In the genomic region with DNA sequence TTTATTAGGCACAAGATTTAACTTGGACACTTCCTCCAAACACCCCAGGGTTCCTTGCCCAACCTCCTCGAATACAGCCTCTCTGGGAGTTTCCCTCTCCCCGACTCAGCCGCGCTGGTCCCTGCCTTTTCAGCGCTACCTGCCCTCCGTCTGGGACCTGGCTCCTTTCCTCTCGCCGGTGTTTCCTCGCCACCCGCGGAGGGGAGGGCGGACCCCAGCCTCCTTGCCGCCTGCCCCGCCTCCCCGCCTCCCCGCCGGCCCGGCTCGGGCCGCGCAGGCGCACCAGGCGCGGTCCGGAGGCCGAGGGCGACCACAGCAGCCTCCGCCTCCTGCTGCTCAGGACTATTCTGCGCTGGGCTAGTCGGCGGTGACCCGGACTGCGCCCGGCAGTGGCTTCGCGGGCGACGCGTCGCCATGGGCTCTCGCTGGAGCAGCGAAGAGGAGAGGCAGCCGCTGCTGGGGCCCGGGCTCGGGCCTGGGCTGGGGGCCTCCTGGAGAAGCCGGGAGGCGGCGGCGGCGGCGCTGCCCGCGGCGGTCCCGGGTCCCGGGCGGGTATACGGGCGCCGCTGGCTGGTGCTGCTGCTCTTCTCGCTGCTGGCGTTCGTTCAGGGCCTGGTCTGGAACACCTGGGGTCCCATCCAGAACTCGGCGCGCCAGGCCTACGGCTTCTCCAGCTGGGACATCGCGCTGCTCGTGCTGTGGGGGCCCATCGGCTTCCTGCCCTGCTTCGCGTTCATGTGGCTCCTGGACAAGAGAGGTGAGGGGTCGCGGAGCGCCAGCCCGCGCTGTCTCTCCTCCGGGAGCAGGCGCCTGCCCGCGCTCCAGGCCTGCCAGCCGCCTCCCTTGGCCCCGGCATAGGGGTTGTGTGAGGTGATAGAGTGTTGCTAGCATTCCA, we compare ENCODE assay signal across 8 cellular contexts. TPM values are rescaled to one million over a fixed set of nuclear protein-coding genes. Genes with fewer than 3 reads are reported as not detected.
DNase-seq lines count a peak whose midpoint lies in the region; ATAC-seq, FAIRE-seq and TF ChIP-seq lines count a peak whose summit lies in the region.

A gene with protein sequence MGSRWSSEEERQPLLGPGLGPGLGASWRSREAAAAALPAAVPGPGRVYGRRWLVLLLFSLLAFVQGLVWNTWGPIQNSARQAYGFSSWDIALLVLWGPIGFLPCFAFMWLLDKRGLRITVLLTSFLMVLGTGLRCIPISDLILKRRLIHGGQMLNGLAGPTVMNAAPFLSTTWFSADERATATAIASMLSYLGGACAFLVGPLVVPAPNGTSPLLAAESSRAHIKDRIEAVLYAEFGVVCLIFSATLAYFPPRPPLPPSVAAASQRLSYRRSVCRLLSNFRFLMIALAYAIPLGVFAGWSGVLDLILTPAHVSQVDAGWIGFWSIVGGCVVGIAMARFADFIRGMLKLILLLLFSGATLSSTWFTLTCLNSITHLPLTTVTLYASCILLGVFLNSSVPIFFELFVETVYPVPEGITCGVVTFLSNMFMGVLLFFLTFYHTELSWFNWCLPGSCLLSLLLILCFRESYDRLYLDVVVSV (plus strand): TSS at position 291 of the 895 bp plus-strand sequence. CDS start 124 bp downstream, at position 415.

- in situ Hi-C loops in GM23248 (cut with MboI), result no loop called here

- H3K9ac ChIP-seq in GM23248, result peak within 1 kb of the TSS; percentile 90
- peak within 1 kb of the TSS; percentile 76 for H3K9ac ChIP-seq in Loucy (ENCODE audit: low read depth, low read length, poor library complexity, severe bottlenecking)

- H3K4me3 ChIP-seq in GM23248 (peak within 1 kb of the TSS; percentile 84), Loucy (ENCODE audit: low read length, poor library complexity, severe bottlenecking) (peak within 1 kb of the TSS; percentile 80), gastroesophageal sphincter (peak within 1 kb of the TSS; percentile 63 to 72), pancreas (peak within 1 kb of the TSS; percentile 62 to 84 (median 75)), tibial nerve (peak within 1 kb of the TSS; percentile 44 to 90 (median 64))

- peak; percentile 81 to 89 for TF ChIP-seq POLR2A in gastroesophageal sphincter (IDR thresholded peaks at IDR 0.05)
- TF ChIP-seq POLR2A in tibial nerve (IDR thresholded peaks at IDR 0.05), result peak; percentile 76 to 85

- H3K9me3 ChIP-seq in GM23248 (ENCODE audit: low read depth) (no peaks in the 10 kb centered on the region), Loucy (ENCODE audit: insufficient read depth, low read depth, low read length) (no peaks in the 10 kb centered on the region), gastroesophageal sphincter (no peaks in the 10 kb centered on the region), pancreas (no peaks in the 10 kb centered on the region), tibial nerve (no peaks in the 10 kb centered on the region)

- ATAC-seq in gastroesophageal sphincter, result peak; percentile 78
- ATAC-seq in pancreas, result peak; percentile 82 to 90 (median 89)

- TF ChIP-seq EP300 in gastroesophageal sphincter (IDR thresholded peaks at IDR 0.05), result peak; percentile 1
- TF ChIP-seq EP300 in tibial nerve (IDR thresholded peaks at IDR 0.05), result peak in 1 of 2 donors; percentile 78

- no peak for FAIRE-seq in pancreas (lab: Jason Lieb, UNC)

- H2AFZ ChIP-seq in GM23248, result peak within 1 kb of the TSS; percentile 98
- H2AFZ ChIP-seq in Loucy (ENCODE audit: low read length), result peak within 1 kb of the TSS; percentile 96

- intact Hi-C loops in pancreas (cut with DNase I), result no loop called here

- H3K4me1 ChIP-seq in GM23248 (ENCODE audit: insufficient read depth) (peaks cover 14% of the 10 kb centered on the region), Loucy (ENCODE audit: insufficient read depth, low read length, poor library complexity, severe bottlenecking) (peaks cover 76% of the 10 kb centered on the region), gastroesophageal sphincter (peaks cover 2 to 56% (median 5%) of the 10 kb centered on the region in 3 donors), pancreas (peaks cover 0 to 20% (median 14%) of the 10 kb centered on the region in 3 donors), tibial nerve (peaks cover 0 to 41% (median 6%) of the 10 kb centered on the region in 4 donors)

- no peaks in the 10 kb centered on the region for H3K9me2 ChIP-seq in GM23248 (ENCODE audit: insufficient read depth)
- no peaks in the 10 kb centered on the region for H3K9me2 ChIP-seq in Loucy (replicated peaks; ENCODE audit: low read depth, low read length)

- H3K36me3 ChIP-seq in GM23248 (ENCODE audit: low read depth), result no peaks in the 10 kb centered on the region
- H3K36me3 ChIP-seq in Loucy (ENCODE audit: insufficient read depth, low read length), result no peaks in the 10 kb centered on the region
- no peaks in the 10 kb centered on the region for H3K36me3 ChIP-seq in gastroesophageal sphincter
- H3K36me3 ChIP-seq in pancreas, result no peaks in the 10 kb centered on the region
- H3K36me3 ChIP-seq in tibial nerve, result no peaks in the 10 kb centered on the region

- H3F3A ChIP-seq in GM23248 (ENCODE audit: insufficient read depth), result peaks cover 5% of the 10 kb centered on the region; the same call in 1 of the 2 replicates
- no peaks in the 10 kb centered on the region for H3F3A ChIP-seq in Loucy (ENCODE audit: low read depth)

- TF ChIP-seq CTCF in Loucy (conservative IDR thresholded peaks at IDR 0.05; ENCODE audit: low read length), result no peak
- peak in 2 of 4 experiments; percentile 16 to 29 for TF ChIP-seq CTCF in gastroesophageal sphincter (IDR thresholded peaks at IDR 0.05)
- no peak for TF ChIP-seq CTCF in pancreas (IDR thresholded peaks at IDR 0.05)
- peak in 1 of 5 experiments; percentile 36 for TF ChIP-seq CTCF in tibial nerve (IDR thresholded peaks at IDR 0.05)

- H4K20me1 ChIP-seq in GM23248 (ENCODE audit: insufficient read depth), result no peaks in the 10 kb centered on the region; the same call in 1 of the 2 replicates
- H4K20me1 ChIP-seq in Loucy (ENCODE audit: insufficient read depth, low read length, poor library complexity, severe bottlenecking), result peaks cover 4% of the 10 kb centered on the region

- H3K4me2 ChIP-seq in GM23248 (ENCODE audit: unreplicated experiment) (peak within 1 kb of the TSS; percentile 86), Loucy (ENCODE audit: low read depth, low read length, poor library complexity, severe bottlenecking) (peak within 1 kb of the TSS; percentile 93)

- H3K27ac ChIP-seq in GM23248 (peak within 1 kb of the TSS; percentile 95), gastroesophageal sphincter (peak within 1 kb of the TSS; percentile 91 to 99 (median 94)), pancreas (peak within 1 kb of the TSS; percentile 91 to 96 (median 94)), tibial nerve (peak within 1 kb of the TSS; percentile 84 to 95 (median 88))

- H3K79me2 ChIP-seq in GM23248 (ENCODE audit: insufficient read depth) (peaks cover 23% of the 10 kb centered on the region), Loucy (ENCODE audit: insufficient read depth, low read length) (peaks cover 69% of the 10 kb centered on the region)

- no peaks in the 10 kb centered on the region for H3K27me3 ChIP-seq in GM23248 (replicated peaks; ENCODE audit: insufficient read depth)
- H3K27me3 ChIP-seq in Loucy (ENCODE audit: insufficient read depth, low read length, poor library complexity, severe bottlenecking), result no peaks in the 10 kb centered on the region
- H3K27me3 ChIP-seq in gastroesophageal sphincter, result no peaks in the 10 kb centered on the region
- H3K27me3 ChIP-seq in pancreas, result no peaks in the 10 kb centered on the region
- no peaks in the 10 kb centered on the region for H3K27me3 ChIP-seq in tibial nerve

- 0 to 2% methylated on average over 59 to 74 of the region's 84 CpGs for WGBS in GM23248 (ENCODE audit: low coverage in 1 of 2, low lambda C conversion rate in 2 of 2, missing lambda C conversion rate in 2 of 2), 2 experiments
- WGBS in gastroesophageal sphincter (ENCODE audit: low coverage in 1 of 2), 2 donors, result 0% methylated on average over 5 to 9 of the region's 84 CpGs
- WGBS in pancreas, 2 donors, result 0 to 1% methylated on average over 71 to 84 of the region's 84 CpGs
- 0 to 1% methylated on average over 20 to 42 of the region's 84 CpGs for WGBS in tibial nerve, 2 donors

- DNase-seq in Daoy (ENCODE audit: low read depth), result peak; percentile 91
- peak; percentile 86 for DNase-seq in GM23248
- DNase-seq in activated T-helper 9 cell treated with anti-CD3 and anti-CD28 coated beads, Interleukin-2, amount 50 U/mL, for 16 hours (ENCODE audit: low read depth), result peak; percentile 61
- peak; percentile 82 to 92 (median 87) for DNase-seq in pancreas
- peak; percentile 39 to 43 for DNase-seq in tibial nerve (ENCODE audit: low spot score in 2 of 2)
- no peak for DNase-seq in NCI-H526 (lab: John Stamatoyannopoulos, UW)

RNA-seq across cellular contexts. Expression of the gene that starts here (rescaled TPM):
- 17.5 and 18.3 TPM in 2 replicates for total RNA-seq in Daoy (2014; rRNA removed; shearing (Covaris generic))
- total RNA-seq in GM23248 (2014; rRNA removed; shearing (Covaris generic)), result 18.0 and 24.6 TPM in 2 replicates
- polyA plus RNA-seq in GM23248 (2016; fragmentation: Nextera tagmentation; extraction: Ambion mirVana), result 13.3 and 13.8 TPM in 2 replicates
- 10 to 100 TPM; 20.4 to 33.9 (median 28.7) TPM for total RNA-seq in gastroesophageal sphincter
- total RNA-seq in pancreas, result 10 to 100 TPM in 4 of 6 donors, 1 to 10 TPM in 2; 9.5 to 13.7 (median 12.3) TPM
- 1 to 10 TPM; 3.4 to 9.3 TPM for polyA plus RNA-seq in pancreas
- total RNA-seq in tibial nerve, result 10 to 100 TPM; 14.2 to 27.3 (median 20.9) TPM

Comparison
In these comparisons a context has a peak if more than half of its experiments do, and no peak if none do; other contexts are left out.
1. DNase-seq: peak in Daoy (single experiment), GM23248 (single experiment), activated T-helper 9 cell treated with anti-CD3 and anti-CD28 coated beads, Interleukin-2, amount 50 U/mL, for 16 hours (single experiment), pancreas (6 of 6) and tibial nerve (2 of 2); none in NCI-H526 (0 of 2).
2. Peak in every context shown above with its lines, with median percentiles within 50 percentile points of each other: H3K27ac ChIP-seq and H3K4me3 ChIP-seq.